Comparison of ENCODE assay signal across 4 cellular contexts in the genomic region with DNA sequence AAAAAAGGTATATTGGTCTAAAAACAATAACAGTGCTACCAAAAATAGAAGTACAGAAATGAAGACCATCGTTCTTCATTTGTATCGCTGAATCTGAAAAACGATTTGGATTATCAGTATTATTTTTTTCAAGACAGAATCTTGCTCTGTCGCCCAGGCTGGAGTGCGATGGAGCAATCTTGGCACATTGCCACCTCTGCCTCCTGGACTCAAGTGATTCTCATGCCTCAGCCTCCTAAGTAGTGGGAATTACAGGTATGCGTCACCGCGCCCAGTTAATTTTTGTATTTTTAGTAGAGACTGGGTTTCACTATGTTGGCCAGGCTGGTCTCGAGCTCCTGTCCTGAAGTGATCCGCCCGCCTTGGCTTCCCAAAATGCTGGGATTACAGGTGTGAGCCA. TPM values are rescaled to one million over a fixed set of nuclear protein-coding genes. Genes with fewer than 3 reads are reported as not detected.
"Had no signal": no experiment of that assay in that cellular context is flagged by ENCODE, and none has a peak within 500 bp of the region (broad histone marks: within the 10 kb centered on the region; RNA-seq: fewer than 3 reads in every experiment).

No MANE protein-coding gene starts in this region.

RNA-seq across cellular contexts. Expression of a gene that starts 26.1 kb away (rescaled TPM):
- total RNA-seq: HepG2, HT-29, HT1080, IMR-90 had no signal
- polyA plus RNA-seq: HepG2, IMR-90 had no signal
